In genomic region chr11:17831228-17831627, GRCh38 we compare ENCODE assay signal across 6 cellular contexts.
"Had no signal": no experiment of that assay in that cellular context is flagged by ENCODE, and none has a peak within 500 bp of the region (broad histone marks: within the 10 kb centered on the region; RNA-seq: fewer than 3 reads in every experiment).

No MANE protein-coding gene starts in this region.

- DNase-seq: IMR-90, KBM-7, KG1 had no signal

- ATAC-seq: HepG2, K562 had no signal

- H3K4me3 ChIP-seq: K562 had no signal

- H3K27ac ChIP-seq: HL-60 had no signal
